Comparison of ENCODE assay signal across 8 cellular contexts in the genomic region with DNA sequence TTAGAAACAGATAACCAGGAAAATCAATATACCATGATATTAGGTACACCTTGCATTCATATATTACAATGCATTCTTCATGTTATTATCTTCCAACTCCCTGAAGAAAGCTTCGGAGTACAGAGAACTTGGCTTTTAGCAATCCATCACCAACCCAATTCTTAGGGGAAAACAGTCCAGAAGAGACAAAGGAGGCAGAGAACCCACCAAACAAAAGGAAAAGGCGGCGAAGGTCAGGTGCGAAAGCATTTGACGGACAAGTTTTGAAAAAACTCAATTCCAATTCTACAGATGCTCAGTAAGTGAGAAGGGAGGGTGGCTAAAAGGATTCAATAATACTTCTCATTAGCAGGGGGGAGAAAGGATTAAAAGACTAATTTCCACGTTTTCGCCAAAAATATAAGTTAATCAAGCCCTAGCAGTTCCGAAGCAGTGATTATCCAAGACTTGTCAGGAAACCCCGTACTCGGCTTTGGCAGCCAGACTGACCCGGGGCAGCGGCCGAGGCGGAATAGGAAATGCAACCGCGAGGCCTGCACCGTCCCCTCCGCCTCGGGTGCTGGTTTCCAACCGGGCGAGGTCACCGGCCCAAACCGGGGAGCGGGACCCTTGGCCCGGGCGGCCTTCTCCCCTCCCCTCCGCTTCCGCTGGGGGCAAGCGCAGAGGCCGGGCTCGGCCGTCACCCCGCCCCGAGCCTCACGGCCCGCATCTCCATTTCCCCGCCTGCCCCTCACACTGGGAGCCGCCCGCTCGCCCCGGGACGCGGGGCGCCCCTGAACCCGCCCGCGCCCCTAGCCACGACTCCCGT. TPM values are rescaled to one million over a fixed set of nuclear protein-coding genes. Genes with fewer than 3 reads are reported as not detected.
DNase-seq lines count a peak whose midpoint lies in the region; ATAC-seq, FAIRE-seq and TF ChIP-seq lines count a peak whose summit lies in the region.

No MANE protein-coding gene starts in this region.

- no peaks in the 10 kb centered on the region for H3K27me3 ChIP-seq in KMS-11 (ENCODE audit: insufficient read depth, low read depth)
- no peaks in the 10 kb centered on the region for H3K27me3 ChIP-seq in duodenal mucosa (ENCODE audit: control insufficient read depth in 1 of 2, insufficient read depth in 2 of 2, low read length in 2 of 2)

- peak; percentile 84 for DNase-seq in DMS53 (lab: John Stamatoyannopoulos, UW)
- DNase-seq in activated CD4-positive, alpha-beta T cell treated with anti-CD3 and anti-CD28 coated beads for 1 hour: peak; percentile 18
- DNase-seq in lung microvascular endothelial cell (ENCODE audit: low read depth in 2 of 2): peak; percentile 42 to 47
- DNase-seq in stimulated activated CD8-positive, alpha-beta memory T cell treated with anti-CD3 and anti-CD28 coated beads, Interleukin-15, amount 100 ng/mL, for 4 hours (ENCODE audit: low read depth in 2 of 2): peak; percentile 5 to 29
- DNase-seq in HTR-8/SVneo (ENCODE audit: insufficient read length, low spot score): no peak

- no peak for FAIRE-seq in HTR-8/SVneo (lab: Jason Lieb, UNC)

- peak overlapping the region; percentile 99 for H3K9ac ChIP-seq in KMS-11
- H3K9ac ChIP-seq in duodenal mucosa (ENCODE audit: low read depth in 1 of 2, low read length in 2 of 2): peak overlapping the region; percentile 91 to 96

- peak overlapping the region; percentile 78 for H3K4me2 ChIP-seq in KMS-11

- no peaks in the 10 kb centered on the region for H3K9me3 ChIP-seq in duodenal mucosa (ENCODE audit: control insufficient read depth in 1 of 2, low read length in 2 of 2)

- H4K20me1 ChIP-seq in KMS-11 (ENCODE audit: insufficient read depth): peaks cover 42% of the 10 kb centered on the region

- H3K4me3 ChIP-seq in KMS-11 (IDR thresholded peaks at IDR 0.05; ENCODE audit: insufficient read depth, low read depth, low read length) (no peak overlapping the region), duodenal mucosa (ENCODE audit: low read depth in 1 of 2, low read length in 2 of 2) (peak overlapping the region; percentile 90 to 95)

- TF ChIP-seq CTCF in KMS-11 (conservative IDR thresholded peaks at IDR 0.05; ENCODE audit: low read depth, low read length): no peak

- H3K27ac ChIP-seq in KMS-11 (peak overlapping the region; percentile 96), duodenal mucosa (ENCODE audit: low read depth, low read length) (peak overlapping the region; percentile 99)

- ATAC-seq in GM21528 (IDR thresholded peaks at IDR 0.05; ENCODE audit: low FRiP score, unreplicated experiment): peak; percentile 26

- peak overlapping the region; percentile 64 for H2AFZ ChIP-seq in KMS-11 (ENCODE audit: low read depth)

- H3K4me1 ChIP-seq in KMS-11 (ENCODE audit: low read depth, poor library complexity, severe bottlenecking) (peaks cover 55% of the 10 kb centered on the region), duodenal mucosa (ENCODE audit: control insufficient read depth in 1 of 2, insufficient read depth in 2 of 2, low read length in 2 of 2) (peaks cover 37 to 45% of the 10 kb centered on the region in 2 donors)

- H3K79me2 ChIP-seq in KMS-11 (ENCODE audit: insufficient read depth, low read depth): peaks cover 57% of the 10 kb centered on the region

- H3K36me3 ChIP-seq in KMS-11 (ENCODE audit: insufficient read depth) (no peaks in the 10 kb centered on the region), duodenal mucosa (ENCODE audit: control insufficient read depth in 1 of 2, insufficient read depth in 2 of 2, low read length in 2 of 2) (peaks cover 0 to 3% of the 10 kb centered on the region in 2 donors)

RNA-seq across cellular contexts. Expression of a gene that starts 0.7 kb away (rescaled TPM):
- total RNA-seq in lung microvascular endothelial cell: 356 and 386 TPM in 2 replicates
